In genomic region chr2:157443090-157443489, GRCh38 we compare ENCODE assay signal across 11 cellular contexts. TPM values are rescaled to one million over a fixed set of nuclear protein-coding genes. Genes with fewer than 3 reads are reported as not detected.
A peak's percentile ranks its signal among the peaks of the same experiment; 100 is the strongest.
DNase-seq lines count a peak whose midpoint lies in the region; ATAC-seq and TF ChIP-seq lines count a peak whose summit lies in the region.
"Had no signal": no experiment of that assay in that cellular context is flagged by ENCODE, and none has a peak within 500 bp of the region (broad histone marks: within the 10 kb centered on the region; RNA-seq: fewer than 3 reads in every experiment).

No MANE protein-coding gene starts in this region.

- no peaks in the 10 kb centered on the region for H3K9me3 ChIP-seq in heart left ventricle
- no peaks in the 10 kb centered on the region for H3K9me3 ChIP-seq in lower lobe of right lung
- no peaks in the 10 kb centered on the region for H3K9me3 ChIP-seq in upper lobe of left lung
- no peaks in the 10 kb centered on the region for H3K9me3 ChIP-seq in ascending aorta

- no peak for DNase-seq in heart left ventricle
- no peak for DNase-seq in Right ventricle myocardium inferior (ENCODE audit: missing footprints)
- DNase-seq in lower lobe of right lung: no peak
- DNase-seq in upper lobe of left lung: no peak
- no peak for DNase-seq in ascending aorta (ENCODE audit: low spot score in 2 of 2)
- DNase-seq: IMR-90, T-helper 9 cell had no signal

- TF ChIP-seq CTCF in heart left ventricle (IDR thresholded peaks at IDR 0.05): no peak
- no peak for TF ChIP-seq CTCF in lower lobe of right lung (IDR thresholded peaks at IDR 0.05)
- TF ChIP-seq CTCF in upper lobe of left lung (IDR thresholded peaks at IDR 0.05): no peak
- TF ChIP-seq CTCF in ascending aorta (IDR thresholded peaks at IDR 0.05): no peak

- no peak for TF ChIP-seq EP300 in upper lobe of left lung (IDR thresholded peaks at IDR 0.05)

- H3K4me3 Mint-ChIP-seq in T-helper 1 cell treated with Interleukin-12 subunit alpha and Interleukin-12 subunit beta and Interleukin-4 antibody, amounts not matched to agents 30 μg/mL and 1 μg/mL, for 36 hours: peak overlapping the region; percentile 97

- H3K27ac ChIP-seq in heart left ventricle: peak overlapping the region in 5 of 12 donors; percentile 28 to 92 (median 46)
- H3K27ac ChIP-seq in lower lobe of right lung: peak overlapping the region; percentile 81
- H3K27ac ChIP-seq in upper lobe of left lung: peak overlapping the region; percentile 73 to 87 (median 82)
- no peak overlapping the region for H3K27ac ChIP-seq in ascending aorta

- H3K36me3 Mint-ChIP-seq in T-helper 1 cell treated with Interleukin-12 subunit alpha and Interleukin-12 subunit beta and Interleukin-4 antibody, amounts not matched to agents 30 μg/mL and 1 μg/mL, for 36 hours (ENCODE audit: low read depth): peaks cover 56% of the 10 kb centered on the region

- no peaks in the 10 kb centered on the region for H3K9me3 Mint-ChIP-seq in T-helper 1 cell treated with Interleukin-12 subunit alpha and Interleukin-12 subunit beta and Interleukin-4 antibody, amounts not matched to agents 30 μg/mL and 1 μg/mL, for 36 hours

- peak overlapping the region; percentile 96 for H3K27ac Mint-ChIP-seq in T-helper 1 cell treated with Interleukin-12 subunit alpha and Interleukin-12 subunit beta and Interleukin-4 antibody, amounts not matched to agents 30 μg/mL and 1 μg/mL, for 36 hours

- H3K36me3 ChIP-seq in heart left ventricle: no peaks in the 10 kb centered on the region
- H3K36me3 ChIP-seq in lower lobe of right lung: no peaks in the 10 kb centered on the region
- H3K36me3 ChIP-seq in upper lobe of left lung: no peaks in the 10 kb centered on the region
- no peaks in the 10 kb centered on the region for H3K36me3 ChIP-seq in ascending aorta

- H3K4me1 ChIP-seq in heart left ventricle (peaks cover 0 to 52% (median 3%) of the 10 kb centered on the region in 12 donors), lower lobe of right lung (no peaks in the 10 kb centered on the region), upper lobe of left lung (peaks cover 0 to 7% (median 0%) of the 10 kb centered on the region in 4 donors), ascending aorta (no peaks in the 10 kb centered on the region)

- TF ChIP-seq POLR2A in heart left ventricle (IDR thresholded peaks at IDR 0.05): no peak
- TF ChIP-seq POLR2A in upper lobe of left lung (IDR thresholded peaks at IDR 0.05): no peak

- peak overlapping the region in 9 of 12 donors; percentile 13 to 69 (median 22) for H3K4me3 ChIP-seq in heart left ventricle
- H3K4me3 ChIP-seq in lower lobe of right lung: peak overlapping the region; percentile 50
- peak overlapping the region in 3 of 4 donors; percentile 39 to 46 (median 44) for H3K4me3 ChIP-seq in upper lobe of left lung
- peak overlapping the region in 1 of 2 donors; percentile 28 for H3K4me3 ChIP-seq in ascending aorta

- peaks cover 30% of the 10 kb centered on the region for H3K4me1 Mint-ChIP-seq in T-helper 1 cell treated with Interleukin-12 subunit alpha and Interleukin-12 subunit beta and Interleukin-4 antibody, amounts not matched to agents 30 μg/mL and 1 μg/mL, for 36 hours (ENCODE audit: low read depth)

- intact Hi-C loops in heart left ventricle (cut with DNase I): no loop called here
- intact Hi-C loops in Right ventricle myocardium inferior (cut with DNase I): no loop called here
- intact Hi-C loops in lower lobe of right lung (cut with DNase I): no loop called here
- intact Hi-C loops in ascending aorta (cut with DNase I): no loop called here

- H3K27me3 ChIP-seq in heart left ventricle (no peaks in the 10 kb centered on the region), lower lobe of right lung (ENCODE audit: low read depth) (no peaks in the 10 kb centered on the region), upper lobe of left lung (no peaks in the 10 kb centered on the region), ascending aorta (no peaks in the 10 kb centered on the region)

- H3K27me3 Mint-ChIP-seq in T-helper 1 cell treated with Interleukin-12 subunit alpha and Interleukin-12 subunit beta and Interleukin-4 antibody, amounts not matched to agents 30 μg/mL and 1 μg/mL, for 36 hours (ENCODE audit: low read depth): no peaks in the 10 kb centered on the region

- ATAC-seq in heart left ventricle: no peak
- ATAC-seq in Right ventricle myocardium inferior: no peak
- ATAC-seq in lower lobe of right lung: peak; percentile 20 to 32
- peak in 1 of 2 donors; percentile 54 for ATAC-seq in upper lobe of left lung (ENCODE audit: low FRiP score in 2 of 2)
- ATAC-seq in GM18520 (IDR thresholded peaks at IDR 0.05; ENCODE audit: unreplicated experiment): no peak
- no peak for ATAC-seq in HG03139 (IDR thresholded peaks at IDR 0.05; ENCODE audit: unreplicated experiment)

RNA-seq across cellular contexts. Expression of gene CYTIP, which starts 0.8 kb away (rescaled TPM):
- total RNA-seq in heart left ventricle: 10 to 100 TPM in 1 of 9 donors, 1 to 10 TPM in 6, under 1 TPM in 2; 0.53 to 12.0 (median 1.5) TPM
- under 1 TPM; 0.38 to 1.00 TPM for polyA plus RNA-seq in heart left ventricle
- total RNA-seq in Right ventricle myocardium inferior: 1.7 TPM
- 40.5 TPM for total RNA-seq in lower lobe of right lung
- 10 to 100 TPM; 23.1 to 47.1 (median 28.5) TPM for total RNA-seq in upper lobe of left lung
- total RNA-seq in ascending aorta: 5.5 TPM
- total RNA-seq: IMR-90 had no signal
- polyA plus RNA-seq: BJ, IMR-90 had no signal

Comparison
In these comparisons a context has a peak if more than half of its experiments do, and no peak if none do; other contexts are left out.
1. ATAC-seq: peak in lower lobe of right lung (2 of 2); none in heart left ventricle (0 of 4), Right ventricle myocardium inferior (single experiment), GM18520 (single experiment) and HG03139 (single experiment).
2. H3K27ac ChIP-seq: peak in lower lobe of right lung (single experiment) and upper lobe of left lung (4 of 4); none in ascending aorta (0 of 2).